8 cellular contexts compared by ENCODE assay signal in the genomic region with DNA sequence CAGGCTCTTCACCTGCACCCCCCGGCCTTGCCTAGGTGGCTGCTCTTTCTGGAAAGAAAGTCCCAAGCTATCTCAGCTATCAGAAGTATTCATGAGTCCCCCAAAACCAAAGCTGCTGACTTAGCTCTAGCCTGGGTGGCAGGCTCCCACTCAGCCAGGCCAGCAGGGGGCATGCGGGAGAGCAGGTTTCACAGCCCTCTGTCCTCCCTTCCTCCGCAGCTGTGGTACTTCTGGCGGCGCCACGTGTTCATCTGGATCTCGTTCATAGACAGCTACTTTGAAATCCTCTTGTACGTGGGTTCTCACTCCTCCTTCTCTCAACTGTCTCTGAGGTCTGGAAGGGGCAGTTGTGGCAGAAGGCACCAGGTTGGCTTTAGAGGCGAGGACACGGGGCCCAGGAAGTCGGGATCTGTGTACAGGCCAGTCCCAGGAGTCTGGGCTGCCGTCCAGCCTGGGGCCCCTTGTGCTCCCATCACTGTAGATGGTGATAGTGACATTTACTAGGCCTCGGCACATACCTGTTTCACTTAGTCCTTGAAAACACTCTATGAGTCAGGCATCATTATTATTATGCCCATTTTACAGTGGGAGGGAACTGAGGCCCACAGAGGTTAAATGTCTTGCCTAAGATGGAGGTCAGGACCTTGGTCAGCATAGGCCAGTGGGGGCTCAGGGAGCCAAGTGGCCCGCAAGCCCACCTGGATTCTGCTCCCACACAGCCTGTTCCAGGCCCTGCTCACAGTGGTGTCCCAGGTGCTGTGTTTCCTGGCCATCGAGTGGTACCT. TPM values are rescaled to one million over a fixed set of nuclear protein-coding genes. Genes with fewer than 3 reads are reported as not detected.
DNase-seq lines count a peak whose midpoint lies in the region; TF ChIP-seq lines count a peak whose summit lies in the region.

No MANE protein-coding gene starts in this region.

- H4K8ac ChIP-seq in H9 (replicated peaks; ENCODE audit: insufficient read length, low read depth, low read length): no peak overlapping the region

- no peaks in the 10 kb centered on the region for H3K9me3 ChIP-seq in H9 (ENCODE audit: control insufficient read depth, low read depth, low read length)

- no peaks in the 10 kb centered on the region; a peak in 1 of 5 replicates for H3K9me3 Mint-ChIP-seq in H9

- peak; percentile 71 for DNase-seq in AG10803 (ENCODE audit: low read depth)
- DNase-seq in H9: peak; percentile 85
- peak; percentile 46 for DNase-seq in SW480 (ENCODE audit: low spot score)
- peak; percentile 78 for DNase-seq in ecto neural progenitor cell (ENCODE audit: low spot score)
- DNase-seq in myocyte (ENCODE audit: low read depth): peak; percentile 28
- no peak for DNase-seq in GF-D8 (lab: John Stamatoyannopoulos, UW)
- no peak for DNase-seq in COLO829 (ENCODE audit: low spot score)
- DNase-seq in OCI-M2 (lab: John Stamatoyannopoulos, UW; ENCODE audit: unreplicated experiment): no peak

- H3K4me1 ChIP-seq in H9 (ENCODE audit: insufficient read depth, low read length): no peaks in the 10 kb centered on the region; the same call in 1 of the 2 replicates

- no peak overlapping the region for H4K91ac ChIP-seq in H9 (ENCODE audit: insufficient read length, low read depth, low read length)

- no peak overlapping the region for H2BK20ac ChIP-seq in H9 (ENCODE audit: low read depth, low read length, poor library complexity, severe bottlenecking)

- no peak overlapping the region for H3T11ph ChIP-seq in H9 (ENCODE audit: low read length)

- peak; percentile 79 for TF ChIP-seq CTCF in AG10803 (conservative IDR thresholded peaks at IDR 0.05; ENCODE audit: low read length)
- TF ChIP-seq CTCF in H9 (conservative IDR thresholded peaks at IDR 0.05): peak; percentile 73

- H3K4ac ChIP-seq in H9 (ENCODE audit: low read depth, low read length): no peak overlapping the region

- no peak overlapping the region for H3K27ac ChIP-seq in H9 (ENCODE audit: insufficient read length, low read depth, low read length)

- no peak overlapping the region for H2BK15ac ChIP-seq in H9 (ENCODE audit: low read depth, low read length)

- H4K20me1 ChIP-seq in H9 (ENCODE audit: control insufficient read depth, insufficient read depth, insufficient read length): no peaks in the 10 kb centered on the region

- no peak overlapping the region for H3K4me3 Mint-ChIP-seq in H9

- no peak overlapping the region for H3K23ac ChIP-seq in H9 (ENCODE audit: insufficient read length, low read depth, low read length)

- peaks cover 2% of the 10 kb centered on the region for H3K27me3 Mint-ChIP-seq in H9 (ENCODE audit: low read depth)

- H3K18ac ChIP-seq in H9 (ENCODE audit: insufficient read length, low read depth, low read length): no peak overlapping the region

- H3K27me3 ChIP-seq in H9 (ENCODE audit: insufficient read depth, low read length): no peaks in the 10 kb centered on the region

- no peak overlapping the region for H2BK5ac ChIP-seq in H9 (ENCODE audit: insufficient read length, low read length)

- H2BK120ac ChIP-seq in H9 (ENCODE audit: low read depth, low read length, poor library complexity, severe bottlenecking): no peak overlapping the region

- no peak overlapping the region for H2BK12ac ChIP-seq in H9 (ENCODE audit: insufficient read length, low read depth, low read length)

- no peaks in the 10 kb centered on the region for H3K79me1 ChIP-seq in H9 (ENCODE audit: insufficient read depth, low read depth, low read length, poor library complexity, severe bottlenecking)

- H3K23me2 ChIP-seq in H9 (ENCODE audit: insufficient read length, low read depth, low read length, poor library complexity, severe bottlenecking): no peaks in the 10 kb centered on the region

- no peak overlapping the region for H3K14ac ChIP-seq in H9 (ENCODE audit: insufficient read depth, low read length)

- no CpG with 5 or more reads among the region's 15 CpGs for WGBS in H9 (ENCODE audit: extremely low coverage, insufficient read length, low lambda C conversion rate)

- no peak overlapping the region for H3K4me3 ChIP-seq in AG10803 (ENCODE audit: low read length)

- H4K5ac ChIP-seq in H9 (ENCODE audit: insufficient read length, low read depth, low read length): no peak overlapping the region

- H3K9ac ChIP-seq in H9 (ENCODE audit: extremely low read depth, insufficient read length, low read length): no peak overlapping the region

- no peaks in the 10 kb centered on the region; a peak in 1 of 7 replicates for H3K36me3 Mint-ChIP-seq in H9 (ENCODE audit: insufficient read depth in 1 of 3, low read depth in 3 of 3)

- H2AFZ ChIP-seq in H9 (ENCODE audit: low read length): no peak overlapping the region

- H2AK5ac ChIP-seq in H9 (ENCODE audit: insufficient read length, low read length): no peak overlapping the region

- no peak overlapping the region for H3K27ac Mint-ChIP-seq in H9

- H3K4me1 Mint-ChIP-seq in H9: peaks cover 0 to 4% of the 10 kb centered on the region in 2 experiments; a peak in 3 of 4 replicates

- no peak overlapping the region for H3K56ac ChIP-seq in H9 (ENCODE audit: insufficient read length, low read depth, low read length)

- no peaks in the 10 kb centered on the region for H3K79me2 ChIP-seq in H9 (ENCODE audit: insufficient read depth, low read length)

- H3K4me2 ChIP-seq in H9 (ENCODE audit: insufficient read depth, insufficient read length, low read length): no peak overlapping the region

RNA-seq across cellular contexts. Expression of a gene that starts 12.9 kb away (rescaled TPM):
- total RNA-seq in H9 (2021) (1.0 and 1.1 TPM in 2 replicates), myocyte (13.1 and 16.1 TPM in 2 replicates)
- polyA plus RNA-seq in myocyte (2012): 30.3 TPM

RNA-seq across cellular contexts. Expression of a gene that starts 47.4 kb away (rescaled TPM):
- total RNA-seq in H9 (2021) (1,609 and 1,663 TPM in 2 replicates), myocyte (823 and 904 TPM in 2 replicates)
- 2,496 TPM for polyA plus RNA-seq in myocyte (2012)

Comparison
In these comparisons a context has a peak if more than half of its experiments do, and no peak if none do; other contexts are left out.
1. DNase-seq: peak in AG10803 (single experiment), H9 (single experiment), SW480 (single experiment), ecto neural progenitor cell (single experiment) and myocyte (single experiment); none in GF-D8 (single experiment), COLO829 (single experiment) and OCI-M2 (single experiment).